ENCODE assay signal across 14 cellular contexts in the genomic region with DNA sequence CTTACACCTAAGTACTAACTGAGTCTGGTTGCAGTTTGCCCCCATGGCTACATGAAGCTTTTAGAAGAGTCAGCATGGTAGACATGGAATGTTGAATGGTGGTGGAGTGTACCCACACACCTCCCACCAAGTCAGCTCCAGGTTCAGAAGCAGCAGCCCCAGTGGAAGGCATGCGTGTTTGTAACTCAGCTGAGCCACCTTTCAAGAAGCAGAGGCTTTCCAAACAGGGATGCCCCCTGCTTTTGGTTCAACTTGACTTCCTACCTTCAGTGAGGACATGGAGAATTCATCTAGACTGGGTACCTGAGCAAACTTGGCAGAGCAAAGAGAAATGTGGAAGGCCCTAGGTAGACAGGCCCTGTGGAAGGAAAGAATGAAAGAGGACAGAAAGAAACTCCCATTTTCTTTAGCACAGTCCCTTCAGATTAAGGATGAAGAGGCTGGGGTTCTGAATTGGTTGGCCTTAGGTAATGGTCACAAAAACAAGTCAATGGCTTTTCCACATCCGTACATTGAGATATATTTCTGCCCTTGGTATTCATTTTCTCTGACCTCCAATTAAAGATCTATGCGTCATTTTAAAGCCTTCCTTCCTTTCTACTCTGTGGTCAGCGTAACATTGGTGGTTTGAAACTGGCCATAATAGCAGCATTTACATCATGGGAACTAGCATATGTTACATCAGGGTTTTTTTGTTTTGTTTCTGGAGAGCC.
"Had no signal": no experiment of that assay in that cellular context is flagged by ENCODE, and none has a peak within 500 bp of the region (broad histone marks: within the 10 kb centered on the region; RNA-seq: fewer than 3 reads in every experiment).

No MANE protein-coding gene starts in this region.

- H3K4me1 ChIP-seq: breast epithelium, testis had no signal

- H3K4me3 Mint-ChIP-seq: activated CD4-positive, alpha-beta T cell treated with anti-CD3 and anti-CD28 coated beads, Interleukin-2, amount 10 ng/mL, durations not matched to agents 7 days and 5 days; activated naive CD8-positive, alpha-beta T cell; activated T-cell treated with anti-CD3 and anti-CD28 coated beads, Interleukin-2, amount 50 U/mL, for 72 hours; nephron; stimulated activated naive CD8-positive, alpha-beta T cell treated with anti-CD3 and anti-CD28 coated beads, Interleukin-15, Interleukin-2, amounts not matched to agents 100 ng/mL and 50 ng/mL, for 24 hours had no signal

- H3K27ac ChIP-seq: esophagus muscularis mucosa, right lobe of liver, testis had no signal

- ATAC-seq: activated T-cell treated with anti-CD3 and anti-CD28 coated beads, Interleukin-2, amount 50 U/mL, for 72 hours had no signal

- H3K27me3 ChIP-seq: breast epithelium, esophagus muscularis mucosa, right lobe of liver, testis had no signal

- H3K4me3 ChIP-seq: breast epithelium, esophagus muscularis mucosa, right lobe of liver, smooth muscle cell, testis had no signal

- H3K27ac Mint-ChIP-seq: activated CD4-positive, alpha-beta T cell treated with anti-CD3 and anti-CD28 coated beads, Interleukin-2, amount 10 ng/mL, durations not matched to agents 7 days and 5 days; activated naive CD8-positive, alpha-beta T cell; activated T-cell treated with anti-CD3 and anti-CD28 coated beads, Interleukin-2, amount 50 U/mL, for 72 hours; stimulated activated naive CD8-positive, alpha-beta T cell treated with anti-CD3 and anti-CD28 coated beads, Interleukin-15, Interleukin-2, amounts not matched to agents 100 ng/mL and 50 ng/mL, for 24 hours had no signal

- H3K4me2 ChIP-seq: smooth muscle cell had no signal

- H3K9me3 Mint-ChIP-seq: activated CD4-positive, alpha-beta T cell treated with anti-CD3 and anti-CD28 coated beads, Interleukin-2, amount 10 ng/mL, durations not matched to agents 7 days and 5 days; activated T-cell treated with anti-CD3 and anti-CD28 coated beads, Interleukin-2, amount 50 U/mL, for 72 hours; nephron; stimulated activated naive CD8-positive, alpha-beta T cell treated with anti-CD3 and anti-CD28 coated beads, Interleukin-15, Interleukin-2, amounts not matched to agents 100 ng/mL and 50 ng/mL, for 24 hours had no signal

- H3K9me3 ChIP-seq: breast epithelium, esophagus muscularis mucosa, right lobe of liver, testis had no signal

- H3K27me3 Mint-ChIP-seq: activated CD4-positive, alpha-beta T cell treated with anti-CD3 and anti-CD28 coated beads, Interleukin-2, amount 10 ng/mL, durations not matched to agents 7 days and 5 days; activated naive CD8-positive, alpha-beta T cell; stimulated activated naive CD8-positive, alpha-beta T cell treated with anti-CD3 and anti-CD28 coated beads, Interleukin-15, Interleukin-2, amounts not matched to agents 100 ng/mL and 50 ng/mL, for 24 hours had no signal

- DNase-seq: activated CD4-positive, alpha-beta T cell treated with anti-CD3 and anti-CD28 coated beads, Interleukin-2, amount 10 ng/mL, durations not matched to agents 7 days and 5 days; activated CD8-positive, alpha-beta memory T cell treated with anti-CD3 and anti-CD28 coated beads, Interleukin-2, amount 50 U/mL, for 48 hours; activated gamma-delta T cell treated with Interleukin-2 at 50 U/mL for 16 hours; activated T-cell treated with anti-CD3 and anti-CD28 coated beads, Interleukin-2, amount 50 U/mL, for 72 hours; kidney glomerular epithelial cell; right lobe of liver; T-helper 2 cell had no signal
